In genomic region chr6:133966654-133967300, GRCh38 we compare ENCODE assay signal across 9 cellular contexts. TPM values are rescaled to one million over a fixed set of nuclear protein-coding genes. Genes with fewer than 3 reads are reported as not detected.
DNase-seq lines count a peak whose midpoint lies in the region; ATAC-seq, FAIRE-seq and TF ChIP-seq lines count a peak whose summit lies in the region.
"Had no signal": no experiment of that assay in that cellular context is flagged by ENCODE, and none has a peak within 500 bp of the region (broad histone marks: within the 10 kb centered on the region; RNA-seq: fewer than 3 reads in every experiment).

No MANE protein-coding gene starts in this region.

- H3K4me3 ChIP-seq in neural progenitor cell (no peak overlapping the region), small intestine (ENCODE audit: low read depth in 1 of 2, low read length in 2 of 2) (no peak overlapping the region)

- no peak overlapping the region for H3K4me3 Mint-ChIP-seq in neural progenitor cell

- peak overlapping the region; percentile 19 for H3K27ac ChIP-seq in KOPT-K1 (ENCODE audit: low read depth, low read length, poor library complexity, severe bottlenecking)
- H3K27ac ChIP-seq in neural progenitor cell: no peak overlapping the region
- no peak overlapping the region for H3K27ac ChIP-seq in small intestine (ENCODE audit: low read depth in 1 of 2, low read length in 1 of 2)

- no peaks in the 10 kb centered on the region for H3K27me3 Mint-ChIP-seq in neural progenitor cell (ENCODE audit: insufficient read depth, low read depth)

- peaks cover 4% of the 10 kb centered on the region for H4K20me1 ChIP-seq in neural progenitor cell (ENCODE audit: low read depth)

- TF ChIP-seq CTCF in neural progenitor cell (IDR thresholded peaks at IDR 0.05): no peak

- H3K79me2 ChIP-seq in neural progenitor cell (ENCODE audit: low read depth): peaks cover 100% of the 10 kb centered on the region

- no peak overlapping the region for H3K9ac ChIP-seq in neural progenitor cell

- no peak overlapping the region for H2AFZ ChIP-seq in neural progenitor cell (replicated peaks)

- no peak for DNase-seq in neural progenitor cell (ENCODE audit: low spot score)
- no peak for DNase-seq in small intestine
- DNase-seq in NCI-H128 (lab: John Stamatoyannopoulos, UW; ENCODE audit: unreplicated experiment): no peak
- DNase-seq in NCI-H345 (lab: John Stamatoyannopoulos, UW): no peak
- DNase-seq in left lobe of liver (ENCODE audit: low spot score): no peak
- DNase-seq: T-helper 9 cell had no signal

- H3K4me1 ChIP-seq in neural progenitor cell (peaks cover 4% of the 10 kb centered on the region), small intestine (ENCODE audit: control insufficient read depth in 2 of 2, insufficient read depth in 1 of 2, low read depth in 1 of 2, low read length in 1 of 2) (peaks cover 2% of the 10 kb centered on the region in 2 donors)

- H3K4me2 ChIP-seq in neural progenitor cell: no peak overlapping the region

- peaks cover 15% of the 10 kb centered on the region for H3K4me1 Mint-ChIP-seq in neural progenitor cell

- H3K9me3 Mint-ChIP-seq in neural progenitor cell: peaks cover 13% of the 10 kb centered on the region

- no peak for FAIRE-seq in small intestine (lab: Jason Lieb, UNC)

- WGBS in small intestine, 3 donors: 62 to 68% (median 68%) methylated on average over 5 of the region's 5 CpGs

- H3F3A ChIP-seq in neural progenitor cell (ENCODE audit: low read depth): no peaks in the 10 kb centered on the region

- peaks cover 14% of the 10 kb centered on the region for H3K36me3 Mint-ChIP-seq in neural progenitor cell

- peak overlapping the region; percentile 6 for H3K27ac Mint-ChIP-seq in neural progenitor cell

- H3K36me3 ChIP-seq in KOPT-K1 (ENCODE audit: insufficient read depth, low read length) (no peaks in the 10 kb centered on the region), neural progenitor cell (no peaks in the 10 kb centered on the region), small intestine (ENCODE audit: control insufficient read depth in 2 of 2, insufficient read depth in 2 of 2, low read length in 2 of 2) (no peaks in the 10 kb centered on the region)

- H3K27me3 ChIP-seq in neural progenitor cell: no peaks in the 10 kb centered on the region
- H3K27me3 ChIP-seq in small intestine (ENCODE audit: control insufficient read depth in 2 of 2, insufficient read depth in 2 of 2, low read length in 2 of 2): no peaks in the 10 kb centered on the region

- H3K9me3 ChIP-seq in KOPT-K1 (ENCODE audit: insufficient read depth, low read length, poor library complexity, severe bottlenecking) (no peaks in the 10 kb centered on the region), neural progenitor cell (ENCODE audit: low read depth) (no peaks in the 10 kb centered on the region), small intestine (ENCODE audit: control insufficient read depth, low read depth) (no peaks in the 10 kb centered on the region)

- peak; percentile 63 for ATAC-seq in GM19035 (IDR thresholded peaks at IDR 0.05; ENCODE audit: unreplicated experiment)
- ATAC-seq in HG02623 (IDR thresholded peaks at IDR 0.05; ENCODE audit: unreplicated experiment): peak; percentile 83
- no peak for ATAC-seq in left lobe of liver

RNA-seq across cellular contexts. Expression of gene TBPL1, which starts 13.8 kb away (rescaled TPM):
- total RNA-seq in neural progenitor cell (ENCODE audit: low replicate concordance) (85.8 and 125 TPM in 2 replicates), left lobe of liver (8.4 TPM)
- polyA plus RNA-seq in small intestine: 10 to 100 TPM; 17.4 to 31.1 (median 29.5) TPM
